ENCODE assay signal across 7 cellular contexts in the genomic region with DNA sequence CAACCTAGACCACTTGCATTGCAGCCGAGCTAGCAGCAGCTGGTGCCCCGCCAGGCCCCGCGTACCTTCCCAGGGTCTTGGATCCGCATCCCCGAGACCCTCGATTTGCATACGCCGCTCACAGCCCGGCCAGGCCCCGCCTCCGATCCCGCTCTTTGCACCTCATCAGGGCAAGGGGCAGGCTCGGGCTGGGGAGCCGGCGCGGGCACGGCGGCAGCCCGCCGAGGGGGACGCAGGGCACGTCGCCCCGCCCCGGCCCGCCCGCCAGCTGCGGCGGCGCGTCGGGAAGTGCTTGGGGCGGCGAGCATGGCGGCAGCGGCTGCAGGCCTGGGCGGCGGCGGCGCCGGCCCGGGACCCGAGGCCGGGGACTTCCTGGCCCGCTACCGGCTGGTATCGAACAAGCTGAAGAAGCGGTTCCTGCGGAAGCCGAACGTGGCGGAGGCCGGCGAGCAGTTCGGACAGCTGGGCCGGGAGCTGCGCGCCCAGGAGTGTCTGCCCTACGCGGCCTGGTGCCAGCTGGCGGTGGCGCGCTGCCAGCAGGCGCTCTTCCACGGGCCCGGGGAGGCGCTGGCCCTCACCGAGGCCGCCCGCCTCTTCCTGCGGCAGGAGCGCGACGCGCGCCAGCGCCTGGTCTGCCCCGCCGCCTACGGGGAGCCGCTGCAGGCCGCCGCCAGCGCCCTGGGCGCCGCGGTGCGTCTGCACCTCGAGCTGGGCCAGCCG. TPM values are rescaled to one million over a fixed set of nuclear protein-coding genes. Genes with fewer than 3 reads are reported as not detected.
DNase-seq lines count a peak whose midpoint lies in the region; ATAC-seq lines count a peak whose summit lies in the region.
"Not testable (repeated sequence)": the region's sequence is repeated elsewhere in the genome, so short reads cannot be mapped to it uniquely, and the experiment has no call there.

A gene (plus strand): TSS at position 287 of the 720 bp plus-strand sequence. CDS start 20 bp downstream, at position 307.

- not testable (repeated sequence) for H3K36me3 ChIP-seq in adipocyte (ENCODE audit: control insufficient read depth, insufficient read depth, low read length, severe bottlenecking)

- H3K27me3 ChIP-seq in adipocyte (replicated peaks; ENCODE audit: control insufficient read depth, insufficient read depth, low read length) = not testable (repeated sequence)

- H3K4me3 ChIP-seq in adipocyte (ENCODE audit: low read length) = peak within 1 kb of the TSS; percentile 56

- not testable (repeated sequence) for H3K9me3 ChIP-seq in adipocyte (ENCODE audit: control insufficient read depth, low read length)

- ATAC-seq in GM19043 (IDR thresholded peaks at IDR 0.05; ENCODE audit: low read depth, unreplicated experiment) (peak; percentile 65), HG02759 (IDR thresholded peaks at IDR 0.05; ENCODE audit: unreplicated experiment) (peak; percentile 82), HG03565 (IDR thresholded peaks at IDR 0.05; ENCODE audit: unreplicated experiment) (peak; percentile 56), left lobe of liver (peak; percentile 85)

- peak; percentile 15 to 28 for DNase-seq in activated CD4-positive, alpha-beta T cell treated with anti-CD3 and anti-CD28 coated beads, Interleukin-2, amount 50 U/mL, for 24 hours (ENCODE audit: low read depth in 1 of 2, low spot score in 1 of 2)
- not testable (repeated sequence) for DNase-seq in adipocyte (ENCODE audit: low read depth); left lobe of liver (ENCODE audit: low spot score)
- peak; percentile 61 for DNase-seq in stimulated activated CD4-positive, alpha-beta T cell treated with anti-CD3 and anti-CD28 coated beads, Interleukin-1b, Interleukin-23, amount 100 ng/mL, for 48 hours

- not testable (repeated sequence) for H3K4me1 ChIP-seq in adipocyte (ENCODE audit: control insufficient read depth, insufficient read depth, low read length)

- H3K9ac ChIP-seq in adipocyte (ENCODE audit: low read length) = not testable (repeated sequence)

RNA-seq across cellular contexts. Expression of the gene that starts here (rescaled TPM):
- total RNA-seq in left lobe of liver = 17.3 TPM
